In genomic region chr21:43767980-43768867, GRCh38 we compare ENCODE assay signal across 1 cellular context.
TF ChIP-seq lines count a peak whose summit lies in the region.

No MANE protein-coding gene starts in this region.

TF ChIP-seq in K562, 482 proteins besides CTCF, POLR2A, EP300 and RAD21 (continued from another document and continues in another):
- TF ChIP-seq ZNF280A (IDR thresholded peaks at IDR 0.05; ENCODE audit: low read depth, partially characterized antibody) (no peak), ZNF395 (CRISPR knock-in tag; IDR thresholded peaks at IDR 0.05) (peak; percentile 91), POU5F1 (IDR thresholded peaks at IDR 0.05; ENCODE audit: borderline replicate concordance, low read depth, low read length, partially characterized antibody) (no peak), ZNF717 (CRISPR knock-in tag; IDR thresholded peaks at IDR 0.05) (no peak), RERE (CRISPR knock-in tag; IDR thresholded peaks at IDR 0.05; ENCODE audit: borderline replicate concordance) (no peak), HES1 (IDR thresholded peaks at IDR 0.05; ENCODE audit: low read depth) (no peak; the same call in 1 of the 2 replicates), ZBTB11 (CRISPR knock-in tag; IDR thresholded peaks at IDR 0.05) (peak in 1 of 3 experiments; percentile 79; a peak in 2 of 6 replicates), MNT (conservative IDR thresholded peaks at IDR 0.05) (peak; percentile 86 to 89), FOXM1 (IDR thresholded peaks at IDR 0.05; ENCODE audit: low read depth) (0 out of 2 replicates have a peak, but pooled peaks have one; percentile 17), FOXM1 (CRISPR knock-in tag; IDR thresholded peaks at IDR 0.05; ENCODE audit: low read depth) (no peak), ZNF511 (CRISPR knock-in tag; IDR thresholded peaks at IDR 0.05) (no peak), ZBTB8A (IDR thresholded peaks at IDR 0.05; ENCODE audit: partially characterized antibody) (no peak), YY1 (IDR thresholded peaks at IDR 0.05; ENCODE audit: borderline replicate concordance in 1 of 3, control insufficient read depth in 1 of 3, extremely low read depth in 1 of 3, insufficient read depth in 3 of 3, insufficient read length in 1 of 3, insufficient replicate concordance in 2 of 3, low read depth in 1 of 3, low read length in 2 of 3) (peak in 1 of 3 experiments; percentile 57), ZNF707 (CRISPR knock-in tag; conservative IDR thresholded peaks at IDR 0.05) (peak; percentile 22; the same call in 1 of the 2 replicates), MLLT1 (IDR thresholded peaks at IDR 0.05) (peak in 1 of 2 experiments; percentile 67; a peak in 2 of 4 replicates), ZBTB34 (CRISPR knock-in tag; IDR thresholded peaks at IDR 0.05) (no peak), ZBTB17 (CRISPR knock-in tag; IDR thresholded peaks at IDR 0.05) (no peak; the same call in 1 of the 2 replicates), TCF7L2 (IDR thresholded peaks at IDR 0.05; ENCODE audit: low read depth, low read length) (no peak), TARDBP (IDR thresholded peaks at IDR 0.05) (no peak; the same call in 1 of the 2 replicates), SRF (CRISPR knock-in tag; IDR thresholded peaks at IDR 0.05) (no peak), GABPB2 (CRISPR knock-in tag; conservative IDR thresholded peaks at IDR 0.05) (no peak), XRCC4 (IDR thresholded peaks at IDR 0.05; ENCODE audit: extremely low read depth, insufficient read depth, insufficient read length) (no peak), FOXJ2 (tag; IDR thresholded peaks at IDR 0.05) (peak; percentile 21; the same call in 1 of the 2 replicates), SMARCA4 (IDR thresholded peaks at IDR 0.05) (peak; percentile 85), HDAC8 (tag; IDR thresholded peaks at IDR 0.05) (peak; percentile 61), E2F1 (CRISPR knock-in tag; IDR thresholded peaks at IDR 0.05) (no peak), E2F6 (IDR thresholded peaks at IDR 0.05; ENCODE audit: borderline replicate concordance in 1 of 2, extremely low read depth in 1 of 2, insufficient read depth in 1 of 2, insufficient read length in 1 of 2, low read depth in 1 of 2, low read length in 1 of 2, poor library complexity in 1 of 2, severe bottlenecking in 1 of 2) (peak; percentile 78 to 79), SMARCB1 (IDR thresholded peaks at IDR 0.05; ENCODE audit: insufficient read length, low read depth) (no peak)
